ENCODE assay signal across 16 cellular contexts in genomic region chr13:47945738-47946137, GRCh38. TPM values are rescaled to one million over a fixed set of nuclear protein-coding genes. Genes with fewer than 3 reads are reported as not detected.
DNase-seq lines count a peak whose midpoint lies in the region; ATAC-seq, FAIRE-seq and TF ChIP-seq lines count a peak whose summit lies in the region.
"Had no signal": no experiment of that assay in that cellular context is flagged by ENCODE, and none has a peak within 500 bp of the region (broad histone marks: within the 10 kb centered on the region; RNA-seq: fewer than 3 reads in every experiment).

No MANE protein-coding gene starts in this region.

- no peak for TF ChIP-seq RAD21 in A549 (conservative IDR thresholded peaks at IDR 0.05 in 1 of 2, IDR thresholded peaks at IDR 0.05 in 1 of 2)
- no peak for TF ChIP-seq RAD21 in K562 (CRISPR knock-in tag; conservative IDR thresholded peaks at IDR 0.05 in 1 of 2, IDR thresholded peaks at IDR 0.05 in 1 of 2)

- no peak for TF ChIP-seq CTCF in A549 (IDR thresholded peaks at IDR 0.05)
- TF ChIP-seq CTCF in K562 (IDR thresholded peaks at IDR 0.05 in 2 of 3, conservative IDR thresholded peaks at IDR 0.05 in 1 of 3; ENCODE audit: insufficient read depth in 2 of 3, low read depth in 1 of 3, low read length in 3 of 3), result no peak
- TF ChIP-seq CTCF in mesothelial cell of epicardium (IDR thresholded peaks at IDR 0.05; ENCODE audit: unreplicated experiment), result no peak

- POLR2A ChIA-PET in A549 (lab: Yijun Ruan, JAX) (no interaction called here), K562 (lab: Yijun Ruan, JAX) (no interaction called here)

- no peaks in the 10 kb centered on the region for H3K9me1 ChIP-seq in K562 (ENCODE audit: control insufficient read depth, insufficient read depth, low read length)

- 0 out of 6 replicates have a peak overlapping the region, but pooled peaks of 1 of the 2 experiments have one; percentile 29 for H3K27ac ChIP-seq in A549
- no peak overlapping the region for H3K27ac ChIP-seq in K562 (ENCODE audit: extremely low read depth, low read depth, low read length)
- H3K27ac ChIP-seq: parathyroid adenoma, suprapubic skin, VCaP had no signal

- no peak overlapping the region for H3K4me2 ChIP-seq in A549
- no peak overlapping the region for H3K4me2 ChIP-seq in K562 (ENCODE audit: insufficient read depth, low read length)

- ATAC-seq in A549 (no peak), K562 (no peak), HG02623 (IDR thresholded peaks at IDR 0.05; ENCODE audit: unreplicated experiment) (no peak), HG02610 (IDR thresholded peaks at IDR 0.05; ENCODE audit: unreplicated experiment) (no peak), GM18868 (IDR thresholded peaks at IDR 0.05; ENCODE audit: unreplicated experiment) (no peak)
- ATAC-seq: SK-N-SH treated with all-trans-retinoic acid at 6 μM for 48 hours had no signal

- TF ChIP-seq EP300 in A549 (IDR thresholded peaks at IDR 0.05) (no peak), K562 (IDR thresholded peaks at IDR 0.05; ENCODE audit: low read length) (no peak)

- H3K9me3 Mint-ChIP-seq in mesothelial cell of epicardium, result no peaks in the 10 kb centered on the region

- BruUV-seq in K562 (replicated peaks; lab: Mats Ljungman, UMichigan), result no TSS peak

- H3K4me3 ChIP-seq in A549, result no peak overlapping the region
- H3K4me3 ChIP-seq in K562, result no peak overlapping the region
- H3K4me3 ChIP-seq: suprapubic skin had no signal

- CTCF ChIA-PET in A549 (lab: Yijun Ruan, JAX) (no interaction called here), K562 (lab: Yijun Ruan, JAX; ENCODE audit: low intra/inter-chr PET ratio) (no interaction called here)

- intact Hi-C loops in K562 (cut with micrococcal nuclease), result no loop called here

- H3K27ac Mint-ChIP-seq in mesothelial cell of epicardium, result no peak overlapping the region

- DNase-seq in A549 (ENCODE audit: low read depth in 1 of 2, low spot score in 1 of 2) (peak in 1 of 2 experiments; percentile 22), ELR (ENCODE audit: low read depth) (peak; percentile 52), K562 (ENCODE audit: extremely low read depth in 1 of 4, low spot score in 3 of 4) (peak in 1 of 4 experiments; percentile 2), iris pigment epithelial cell (ENCODE audit: low read depth) (peak; percentile 96), mesothelial cell of epicardium (ENCODE audit: low spot score in 2 of 2, unreplicated experiment in 2 of 2) (no peak)
- DNase-seq: activated naive CD4-positive, alpha-beta T cell treated with anti-CD3 and anti-CD28 coated beads, Interleukin-2, amount 50 U/mL, for 16 hours; cerebellar nuclear complex; DMS79; NCI-H2171 had no signal

- no peaks in the 10 kb centered on the region for H3K4me1 Mint-ChIP-seq in mesothelial cell of epicardium

- peaks cover 26% of the 10 kb centered on the region for H3K36me3 ChIP-seq in K562 (ENCODE audit: control insufficient read depth, insufficient read depth, low read length)

- H3K27me3 Mint-ChIP-seq in mesothelial cell of epicardium (ENCODE audit: low read depth), result no peaks in the 10 kb centered on the region

- TF ChIP-seq POLR2A in A549 (IDR thresholded peaks at IDR 0.05; ENCODE audit: low read length) (no peak), K562 (conservative IDR thresholded peaks at IDR 0.05) (no peak)

- no peaks in the 10 kb centered on the region for H4K20me1 ChIP-seq in K562 (replicated peaks; ENCODE audit: control insufficient read depth, insufficient read depth, low read length)

- H3K4me1 ChIP-seq in A549 (0 out of 3 replicates have a peak, but pooled peaks cover 3% of the 10 kb centered on the region), K562 (replicated peaks in 1 of 2; ENCODE audit: control insufficient read depth in 2 of 2, insufficient read depth in 2 of 2, low read length in 2 of 2) (no peaks in the 10 kb centered on the region)
- H3K4me1 ChIP-seq: parathyroid adenoma, suprapubic skin had no signal

- in situ Hi-C loops in K562 (cut with MboI), result no loop called here

- peaks cover 29% of the 10 kb centered on the region for H3K36me3 Mint-ChIP-seq in mesothelial cell of epicardium

- peak; percentile 7 for FAIRE-seq in A549 (lab: Jason Lieb, UNC)
- no peak for FAIRE-seq in K562 (lab: Jason Lieb, UNC)

- H3K9ac ChIP-seq in K562 (ENCODE audit: insufficient read depth in 1 of 2, low read depth in 2 of 2, low read length in 2 of 2), result no peak overlapping the region
- H3K9ac ChIP-seq: parathyroid adenoma had no signal

- H3K4me3 Mint-ChIP-seq in mesothelial cell of epicardium, result no peak overlapping the region

- H2AFZ ChIP-seq in K562 (ENCODE audit: low read depth, low read length), result no peak overlapping the region
- H2AFZ ChIP-seq: parathyroid adenoma had no signal

- H3K9me3 ChIP-seq in A549 (no peaks in the 10 kb centered on the region), K562 (replicated peaks; ENCODE audit: control insufficient read depth, insufficient read depth, low read depth, low read length) (no peaks in the 10 kb centered on the region)
- H3K9me3 ChIP-seq: suprapubic skin had no signal

- H3K79me2 ChIP-seq in K562 (ENCODE audit: control insufficient read depth, insufficient read depth, low read length), result no peaks in the 10 kb centered on the region
- H3K79me2 ChIP-seq: parathyroid adenoma had no signal

- 77% methylated on average over 2 of the region's 2 CpGs for WGBS in A549 (ENCODE audit: missing lambda C conversion rate)
- WGBS in K562 (ENCODE audit: insufficient coverage, low coverage, missing lambda C conversion rate), result 14% methylated on average over 2 of the region's 2 CpGs

- H3K27me3 ChIP-seq in K562 (ENCODE audit: control insufficient read depth in 2 of 2, insufficient read depth in 2 of 2, low read length in 2 of 2), result no peaks in the 10 kb centered on the region
- H3K27me3 ChIP-seq: suprapubic skin had no signal

TF ChIP-seq in A549, 52 proteins besides CTCF, POLR2A, EP300 and RAD21 (continues in another document):
- TF ChIP-seq HMGXB4 (CRISPR knock-in tag; IDR thresholded peaks at IDR 0.05; ENCODE audit: borderline replicate concordance), result no peak
- no peak for TF ChIP-seq CBX8 (IDR thresholded peaks at IDR 0.05)
- TF ChIP-seq FOSL2 (IDR thresholded peaks at IDR 0.05), result no peak
- TF ChIP-seq FOSL2 (CRISPR knock-in tag; IDR thresholded peaks at IDR 0.05), result peak; percentile 14; the same call in 1 of the 2 replicates

TF ChIP-seq in K562, 482 proteins besides CTCF, POLR2A, EP300 and RAD21 (continues in another document):
- peak; percentile 54; the same call in 1 of the 2 replicates for TF ChIP-seq SOX6 (IDR thresholded peaks at IDR 0.05)
- peak in 1 of 2 experiments; percentile 52; a peak in 1 of 4 replicates for TF ChIP-seq TRIM24 (IDR thresholded peaks at IDR 0.05)
- TF ChIP-seq CTBP1 (IDR thresholded peaks at IDR 0.05; ENCODE audit: borderline replicate concordance), result peak; percentile 66
- no peak for TF ChIP-seq ZNF239 (CRISPR knock-in tag; IDR thresholded peaks at IDR 0.05)
- peak; percentile 32; the same call in 1 of the 2 replicates for TF ChIP-seq ATF7 (IDR thresholded peaks at IDR 0.05)

RNA-seq across cellular contexts. Expression of gene SUCLA2, which starts 55.3 kb away (rescaled TPM):
- polyA plus RNA-seq in A549 (2011; rRNA removed) (62.1 and 65.4 TPM in 2 replicates), A549 (2017; fragmentation: RNase III; extraction: RNeasy Plus Mini Kit Qiagen cat#74134 plus additional on column Dnase treatment) (46.4 to 52.6 TPM (median 48.2 TPM) in 3 replicates), K562 (2011; rRNA removed) (29.1 and 42.8 TPM in 2 replicates), K562 (2014; fragmentation: Illumina TruSeq; extraction: Trizol) (28.1 and 32.4 TPM in 2 replicates), K562 (2014; fragmentation: Nextera tagmentation; extraction: Ambion mirVana) (10 to 100 TPM; 41.2 to 52.9 TPM), K562 (2014; rRNA removed) (30.0 and 34.0 TPM in 2 replicates)
- polyA plus RNA-seq in A549 (2012; cell fraction: cytosol; rRNA removed), result 20.2 and 21.4 TPM in 2 replicates
- 10.7 and 11.7 TPM in 2 replicates for polyA plus RNA-seq in A549 (2012; cell fraction: nucleus; rRNA removed)
- 8.9 and 12.4 TPM in 2 replicates for polyA minus RNA-seq in A549 (2011; rRNA and poly(A)+ RNA removed)
- 11.9 and 29.7 TPM in 2 replicates for total RNA-seq in K562 (2011; cell fraction: chromatin; rRNA removed; ENCODE audit: low replicate concordance)
- total RNA-seq in K562 (2011; cell fraction: nucleolus; rRNA removed), result 8.5 and 8.7 TPM in 2 replicates
- total RNA-seq in K562 (2011; cell fraction: nucleoplasm; rRNA removed), result 13.3 and 19.3 TPM in 2 replicates
- total RNA-seq in K562 (2014; rRNA removed) (17.1 and 23.3 TPM in 2 replicates), K562 (2014; rRNA removed; fragmentation: Illumina TruSeq; extraction: Trizol) (41.7 and 45.8 TPM in 2 replicates), K562 (2015; rRNA removed; fragmentation: Illumina TruSeq; extraction: Trizol) (35.8 and 38.3 TPM in 2 replicates), K562 (2021) (28.2 and 29.8 TPM in 2 replicates), mesothelial cell of epicardium (39.3 to 41.1 TPM (median 40.0 TPM) in 3 replicates)
- 9.9 and 14.1 TPM in 2 replicates for polyA plus RNA-seq in K562 (2011; cell fraction: cytosol; rRNA removed)
- polyA plus RNA-seq in K562 (2011; cell fraction: nucleus; rRNA removed), result 6.8 and 9.5 TPM in 2 replicates
- 21.4 and 24.6 TPM in 2 replicates for polyA plus RNA-seq in K562 (2012)
- 36.9 and 39.6 TPM in 2 replicates for polyA minus RNA-seq in K562 (2011; rRNA and poly(A)+ RNA removed)
- polyA minus RNA-seq in K562 (2011; cell fraction: cytosol; rRNA and poly(A)+ RNA removed), result 11.6 and 12.3 TPM in 2 replicates
- polyA minus RNA-seq in K562 (2011; cell fraction: nucleus; rRNA and poly(A)+ RNA removed), result 12.4 and 15.8 TPM in 2 replicates

Comparison
In these comparisons a context has a peak if more than half of its experiments do, and no peak if none do; other contexts are left out.
1. DNase-seq: peak in ELR (single experiment) and iris pigment epithelial cell (single experiment); none in mesothelial cell of epicardium (0 of 2).